Comparison of ENCODE assay signal across 8 cellular contexts in the genomic region with DNA sequence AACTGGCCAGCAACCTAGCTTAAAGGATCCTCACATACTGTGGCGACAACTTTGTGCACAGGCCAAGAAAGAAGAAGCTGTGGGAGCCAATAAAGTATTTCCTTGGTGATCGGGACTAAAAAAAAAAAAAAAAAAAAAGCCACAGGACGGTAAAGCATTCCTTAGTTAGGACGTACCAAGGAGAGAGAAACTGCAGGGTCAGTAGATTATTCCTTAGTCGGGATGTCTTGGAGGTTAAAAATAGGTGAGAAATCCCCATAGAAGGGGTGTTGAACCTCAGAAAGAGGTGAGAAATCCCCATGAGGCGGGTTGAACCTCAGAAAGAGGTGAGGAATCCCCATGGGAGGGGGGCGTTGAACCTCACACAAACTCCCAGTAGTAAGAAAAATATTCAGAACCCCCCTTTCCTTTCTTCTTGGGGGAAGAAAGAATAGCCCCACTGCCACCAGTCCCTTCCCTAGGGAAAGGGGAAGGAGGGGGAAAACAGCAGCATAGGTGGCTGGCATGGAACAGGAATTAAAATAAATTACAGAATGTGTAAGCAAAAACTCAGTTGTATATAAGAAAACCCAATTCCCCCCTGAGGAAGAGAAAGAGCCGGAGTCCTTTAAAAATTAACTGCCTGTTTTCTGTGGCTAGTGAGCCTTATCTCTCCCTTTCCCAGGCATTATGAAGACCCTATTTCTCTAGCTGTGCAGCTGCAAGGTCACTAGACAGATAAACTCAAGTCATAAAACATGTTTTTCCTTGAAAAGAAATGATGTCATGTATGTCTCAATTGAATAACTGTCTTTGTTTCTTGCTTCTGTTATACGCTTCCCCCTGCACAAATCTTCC. TPM values are rescaled to one million over a fixed set of nuclear protein-coding genes. Genes with fewer than 3 reads are reported as not detected.
DNase-seq lines count a peak whose midpoint lies in the region; ATAC-seq and TF ChIP-seq lines count a peak whose summit lies in the region.

No MANE protein-coding gene starts in this region.

- WGBS in smooth muscle cell (ENCODE audit: low lambda C conversion rate): 29% methylated on average over 9 of the region's 9 CpGs

- CTCF ChIA-PET in HCT116 (lab: Charles Lee): interaction anchor here (0.7 kb wide), 1 partner anchor 107 kb away, joined by 3 read pairs; no protein-coding TSS in a partner anchor
- CTCF ChIA-PET in GM10248 (lab: Yijun Ruan, JAX): interaction anchor here (2.9 kb wide), 1 partner anchor 127 kb away, joined by 6 read pairs; no protein-coding TSS in a partner anchor

- H3K4me2 ChIP-seq in HCT116 (ENCODE audit: low read length) (peak overlapping the region; percentile 90), smooth muscle cell (peak overlapping the region; percentile 83)

- H3K4me3 ChIP-seq in HCT116 (replicated peaks in 1 of 2; ENCODE audit: low read depth in 1 of 2, low read length in 2 of 2): peak overlapping the region; percentile 71 to 74
- H3K4me3 ChIP-seq in RWPE2 (ENCODE audit: severe bottlenecking): peak overlapping the region; percentile 39
- peak overlapping the region; percentile 54 for H3K4me3 ChIP-seq in smooth muscle cell

- H3K9me2 ChIP-seq in HCT116 (ENCODE audit: insufficient read depth): no peaks in the 10 kb centered on the region

- H3K79me2 ChIP-seq in HCT116 (ENCODE audit: insufficient read depth, low read length): no peaks in the 10 kb centered on the region
- H3K79me2 ChIP-seq in smooth muscle cell (ENCODE audit: low read depth): no peaks in the 10 kb centered on the region

- no peak for ATAC-seq in HCT116
- no peak for ATAC-seq in RWPE2 (ENCODE audit: low read depth)

- H2AFZ ChIP-seq in HCT116 (ENCODE audit: low read depth, low read length, poor library complexity, severe bottlenecking): no peak overlapping the region
- H2AFZ ChIP-seq in smooth muscle cell (ENCODE audit: low read depth): peak overlapping the region; percentile 29

- H4K20me1 ChIP-seq in HCT116 (ENCODE audit: insufficient read depth): no peaks in the 10 kb centered on the region
- no peaks in the 10 kb centered on the region for H4K20me1 ChIP-seq in smooth muscle cell (ENCODE audit: low read depth)

- peaks cover 0 to 2% of the 10 kb centered on the region in 2 experiments; a peak in 1 of 4 replicates for H3K9me3 ChIP-seq in HCT116 (ENCODE audit: control insufficient read depth in 1 of 2, insufficient read depth in 1 of 2, low read depth in 1 of 2, low read length in 2 of 2)
- H3K9me3 ChIP-seq in RWPE2 (ENCODE audit: severe bottlenecking): no peaks in the 10 kb centered on the region
- no peaks in the 10 kb centered on the region for H3K9me3 ChIP-seq in smooth muscle cell (replicated peaks; ENCODE audit: low read depth)

- peak overlapping the region; percentile 65 for H3K9ac ChIP-seq in HCT116 (ENCODE audit: low read length)
- H3K9ac ChIP-seq in smooth muscle cell (ENCODE audit: low read depth): peak overlapping the region; percentile 50

- H3K36me3 ChIP-seq in HCT116 (ENCODE audit: control insufficient read depth in 1 of 2, insufficient read depth in 2 of 2, low read length in 2 of 2) (no peaks in the 10 kb centered on the region), RWPE2 (ENCODE audit: low read depth) (no peaks in the 10 kb centered on the region), smooth muscle cell (ENCODE audit: low read depth) (no peaks in the 10 kb centered on the region)

- RAD21 ChIA-PET in HCT116 (lab: Charles Lee; ENCODE audit: low non-redundant PET in 1 of 2, low total read pairs in 2 of 2, uncharacterized antibody in 2 of 2, unreplicated experiment in 2 of 2): interaction anchor here in 1 of 2 experiments (0.7 kb wide), 1 partner anchor 1679 kb away, joined by 3 read pairs; no protein-coding TSS in a partner anchor

- intact Hi-C loops in HCT116 (cut with micrococcal nuclease): no loop called here

- TF ChIP-seq CTCF in HCT116 (IDR thresholded peaks at IDR 0.05 in 2 of 3, conservative IDR thresholded peaks at IDR 0.05 in 1 of 3; ENCODE audit: borderline replicate concordance in 1 of 3, insufficient read depth in 1 of 3, low read depth in 2 of 3, low read length in 2 of 3) (no peak), RWPE2 (IDR thresholded peaks at IDR 0.05; ENCODE audit: poor library complexity, severe bottlenecking) (no peak), smooth muscle cell (IDR thresholded peaks at IDR 0.05; ENCODE audit: borderline replicate concordance, insufficient read depth, poor library complexity, severe bottlenecking) (no peak), GM10248 (IDR thresholded peaks at IDR 0.05; ENCODE audit: control extremely low read depth, extremely low read depth, low read depth, missing control alignments) (no peak)

- POLR2A ChIA-PET in HCT116 (lab: Charles Lee) (no interaction called here), GM10248 (lab: Yijun Ruan, JAX) (no interaction called here)

- TF ChIP-seq POLR2A in HCT116 (IDR thresholded peaks at IDR 0.05; ENCODE audit: borderline replicate concordance, extremely low read depth, insufficient read depth, insufficient read length): no peak

- H3K27me3 ChIP-seq in HCT116 (ENCODE audit: insufficient read depth, low read length) (no peaks in the 10 kb centered on the region), RWPE2 (ENCODE audit: insufficient read depth, poor library complexity, severe bottlenecking) (no peaks in the 10 kb centered on the region), smooth muscle cell (ENCODE audit: low read depth) (no peaks in the 10 kb centered on the region)

- H3K4me1 ChIP-seq in HCT116 (ENCODE audit: control insufficient read depth in 1 of 2, insufficient read depth in 2 of 2, low read length in 2 of 2) (peaks cover 37 to 52% of the 10 kb centered on the region in 2 experiments; a peak in 3 of 4 replicates), RWPE2 (ENCODE audit: insufficient read depth, poor library complexity, severe bottlenecking) (peaks cover 16% of the 10 kb centered on the region), smooth muscle cell (ENCODE audit: low read depth) (peaks cover 42% of the 10 kb centered on the region)

- peaks cover 16% of the 10 kb centered on the region for H3F3A ChIP-seq in smooth muscle cell (ENCODE audit: low read depth)

- DNase-seq in HCT116 (ENCODE audit: low read depth, low spot score) (no peak), RWPE2 (ENCODE audit: low spot score) (no peak), glomerular visceral epithelial cell (ENCODE audit: extremely low spot score) (peak; percentile 56), smooth muscle cell (lab: John Stamatoyannopoulos, UW; ENCODE audit: unreplicated experiment) (no peak), NCI-H1105 (lab: John Stamatoyannopoulos, UW) (no peak), cerebellar nuclear complex (lab: John Stamatoyannopoulos, UW) (no peak), GM10248 (ENCODE audit: extremely low spot score) (no peak)
- no peak for DNase-seq in effector CD8-positive, alpha-beta T cell (lab: John Stamatoyannopoulos, UW)

- BruUV-seq in HCT116 (replicated peaks; lab: Mats Ljungman, UMichigan): no TSS peak

- no peak for TF ChIP-seq RAD21 in HCT116 (IDR thresholded peaks at IDR 0.05; ENCODE audit: low read depth)

- peak overlapping the region; percentile 89 for H3K27ac ChIP-seq in HCT116 (ENCODE audit: low read depth, low read length)
- peak overlapping the region; percentile 85 for H3K27ac ChIP-seq in RWPE2 (ENCODE audit: poor library complexity, severe bottlenecking)
- peak overlapping the region; percentile 92 for H3K27ac ChIP-seq in smooth muscle cell (ENCODE audit: low read depth)

TF ChIP-seq in HCT116, 20 proteins besides CTCF, POLR2A, EP300 and RAD21:
- no peak for TF ChIP-seq EGR1 (IDR thresholded peaks at IDR 0.05; ENCODE audit: low read depth)
- no peak for TF ChIP-seq ZFX (IDR thresholded peaks at IDR 0.05)

RNA-seq across cellular contexts. Expression of a gene that starts 26.8 kb away (rescaled TPM):
- 2.3 TPM for total RNA-seq in HCT116 (2021; ENCODE audit: unreplicated experiment)
- polyA plus RNA-seq in HCT116 (2012): 2.2 and 3.7 TPM in 2 replicates
- not detected in 2 replicates for total RNA-seq in smooth muscle cell
- polyA plus RNA-seq in smooth muscle cell: 0.22 TPM in 1 of 2 replicates, not detected in the other

RNA-seq across cellular contexts. Expression of a gene that starts 46.5 kb away (rescaled TPM):
- total RNA-seq in HCT116 (2021; ENCODE audit: unreplicated experiment): 2.1 TPM
- 0.37 and 0.91 TPM in 2 replicates for polyA plus RNA-seq in HCT116 (2012)
- total RNA-seq in smooth muscle cell: not detected in 2 replicates
- polyA plus RNA-seq in smooth muscle cell: not detected in 2 replicates

RNA-seq across cellular contexts. Expression of a gene that starts 55.4 kb away (rescaled TPM):
- total RNA-seq in HCT116 (2021; ENCODE audit: unreplicated experiment) (0.27 TPM), smooth muscle cell (0.18 and 1.2 TPM in 2 replicates)
- polyA plus RNA-seq in HCT116 (2012): 0.02 and 0.05 TPM in 2 replicates
- 0.09 and 0.56 TPM in 2 replicates for polyA plus RNA-seq in smooth muscle cell

RNA-seq across cellular contexts. Expression of a gene that starts 57.3 kb away (rescaled TPM):
- total RNA-seq in HCT116 (2021; ENCODE audit: unreplicated experiment): 1.8 TPM
- polyA plus RNA-seq in HCT116 (2012): 0.77 and 1.4 TPM in 2 replicates
- not detected in 2 replicates for total RNA-seq in smooth muscle cell
- polyA plus RNA-seq in smooth muscle cell: not detected in 2 replicates
